8 cellular contexts compared by ENCODE assay signal in the genomic region with DNA sequence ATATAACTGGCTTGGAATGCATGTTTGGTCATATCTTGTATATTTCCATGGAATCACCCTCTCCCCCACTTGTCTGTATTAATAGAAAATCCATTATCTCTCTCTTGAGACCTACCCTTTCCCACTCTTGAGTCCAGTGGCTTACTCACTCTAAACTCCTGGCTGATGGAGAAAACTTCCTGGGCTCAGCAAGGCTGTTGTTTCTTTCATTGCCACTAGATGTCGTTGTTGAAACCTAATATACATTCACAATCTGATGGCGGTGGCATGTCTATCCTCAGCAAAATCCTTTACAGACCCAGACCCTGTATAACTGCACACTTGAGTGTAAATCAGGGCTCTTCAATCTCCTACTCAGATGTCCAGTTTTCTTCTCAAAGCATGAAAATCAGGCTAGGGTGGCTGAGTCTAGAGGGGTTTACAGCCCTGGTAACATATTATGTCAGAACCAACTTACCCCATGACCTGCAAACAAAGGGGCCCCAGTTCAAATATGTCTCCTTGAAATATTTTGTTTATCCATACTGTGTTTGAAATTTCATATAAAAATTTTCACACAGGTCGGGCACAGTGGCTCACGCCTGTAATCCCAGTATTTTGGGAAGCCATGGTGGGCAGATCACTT.
A peak's percentile ranks its signal among the peaks of the same experiment; 100 is the strongest.
DNase-seq lines count a peak whose midpoint lies in the region; ATAC-seq, FAIRE-seq and TF ChIP-seq lines count a peak whose summit lies in the region.

No MANE protein-coding gene starts in this region.

- no peaks in the 10 kb centered on the region for H3K27me3 ChIP-seq in ascending aorta
- no peaks in the 10 kb centered on the region for H3K27me3 ChIP-seq in keratinocyte (ENCODE audit: control insufficient read depth, extremely low read depth, insufficient read depth, low read length)
- H3K27me3 ChIP-seq in thyroid gland = no peaks in the 10 kb centered on the region

- DNase-seq in DMS53 (lab: John Stamatoyannopoulos, UW) = peak; percentile 70
- DNase-seq in NCI-H82 (lab: John Stamatoyannopoulos, UW) = peak; percentile 75
- no peak for DNase-seq in ascending aorta (ENCODE audit: low spot score in 2 of 2)
- DNase-seq in keratinocyte (ENCODE audit: low read depth, low spot score) = no peak
- no peak for DNase-seq in thyroid gland
- DNase-seq in activated CD4-positive, CD25-positive, alpha-beta regulatory T cell treated with anti-CD3 and anti-CD28 coated beads, Interleukin-2, amount 50 U/mL, for 72 hours = no peak

- intact Hi-C loops in ascending aorta (cut with DNase I) (no loop called here), thyroid gland (cut with DNase I) (no loop called here)

- TF ChIP-seq CTCF in ascending aorta (IDR thresholded peaks at IDR 0.05) (peak in 2 of 3 experiments; percentile 46 to 53), keratinocyte (optimal IDR thresholded peaks at IDR 0.05 in 1 of 3, IDR thresholded peaks at IDR 0.05 in 1 of 3, conservative IDR thresholded peaks at IDR 0.05 in 1 of 3; ENCODE audit: extremely low read depth in 1 of 3, insufficient read depth in 2 of 3, low read length in 3 of 3) (peak; percentile 62 to 71 (median 68)), thyroid gland (IDR thresholded peaks at IDR 0.05) (peak in 4 of 6 experiments; percentile 35 to 63 (median 38))

- no peaks in the 10 kb centered on the region for H3K9me1 ChIP-seq in keratinocyte (ENCODE audit: control insufficient read depth, extremely low read depth, insufficient read depth, low read length)

- H3K36me3 ChIP-seq in ascending aorta (no peaks in the 10 kb centered on the region), keratinocyte (ENCODE audit: control insufficient read depth in 2 of 2, extremely low read depth in 1 of 2, insufficient read depth in 2 of 2, low read length in 2 of 2) (no peaks in the 10 kb centered on the region), thyroid gland (no peaks in the 10 kb centered on the region)

- no peak overlapping the region for H3K4me2 ChIP-seq in keratinocyte (ENCODE audit: control insufficient read depth, extremely low read depth, insufficient read depth, low read depth, low read length)

- ATAC-seq in GM19023 (IDR thresholded peaks at IDR 0.05; ENCODE audit: unreplicated experiment) (peak; percentile 61), HG03159 (IDR thresholded peaks at IDR 0.05; ENCODE audit: unreplicated experiment) (peak; percentile 80)

- H3K4me1 ChIP-seq in ascending aorta (no peaks in the 10 kb centered on the region), keratinocyte (ENCODE audit: control insufficient read depth, extremely low read depth, insufficient read depth, low read length) (peaks cover 3% of the 10 kb centered on the region), thyroid gland (no peaks in the 10 kb centered on the region)

- H3K79me2 ChIP-seq in keratinocyte (ENCODE audit: control insufficient read depth, insufficient read depth, low read length) = no peaks in the 10 kb centered on the region

- H3K9me3 ChIP-seq in ascending aorta = no peaks in the 10 kb centered on the region
- no peaks in the 10 kb centered on the region for H3K9me3 ChIP-seq in keratinocyte (ENCODE audit: control insufficient read depth, low read depth, low read length)
- H3K9me3 ChIP-seq in thyroid gland = no peaks in the 10 kb centered on the region

- TF ChIP-seq POLR2A in thyroid gland (IDR thresholded peaks at IDR 0.05) = no peak

- dilution Hi-C loops in keratinocyte (cut with MboI; ENCODE audit: extremely low pct_ligation_motif_present, low sequenced_read_pairs) = no loop called here

- 47 to 51% methylated on average over 4 of the region's 4 CpGs for WGBS in thyroid gland, 2 donors

- H2AFZ ChIP-seq in keratinocyte (ENCODE audit: control insufficient read depth, low read length) = no peak overlapping the region

- H3K4me3 ChIP-seq in ascending aorta (no peak overlapping the region), keratinocyte (ENCODE audit: control insufficient read depth in 2 of 3, extremely low read depth in 1 of 3, insufficient read depth in 2 of 3, low read depth in 1 of 3, low read length in 3 of 3) (no peak overlapping the region), thyroid gland (replicated peaks in 1 of 3) (no peak overlapping the region)

- H3K9ac ChIP-seq in keratinocyte (ENCODE audit: control insufficient read depth, extremely low read depth, insufficient read depth, low read length) = no peak overlapping the region

- H4K20me1 ChIP-seq in keratinocyte (ENCODE audit: control insufficient read depth, extremely low read depth, insufficient read depth, low read length) = no peaks in the 10 kb centered on the region

- H3K27ac ChIP-seq in ascending aorta = no peak overlapping the region
- no peak overlapping the region for H3K27ac ChIP-seq in keratinocyte (ENCODE audit: control insufficient read depth, insufficient read depth, low read length)
- H3K27ac ChIP-seq in thyroid gland = no peak overlapping the region

- FAIRE-seq in keratinocyte (lab: Jason Lieb, UNC) = peak; percentile 91

Comparison
In these comparisons a context has a peak if more than half of its experiments do, and no peak if none do; other contexts are left out.
1. DNase-seq: peak in DMS53 (single experiment) and NCI-H82 (single experiment); none in ascending aorta (0 of 2), keratinocyte (single experiment), thyroid gland (0 of 2) and activated CD4-positive, CD25-positive, alpha-beta regulatory T cell treated with anti-CD3 and anti-CD28 coated beads, Interleukin-2, amount 50 U/mL, for 72 hours (single experiment).
2. Peak in every context shown above with its lines, with median percentiles within 50 percentile points of each other: CTCF ChIP-seq.